8 cellular contexts compared by ENCODE assay signal in genomic region chr9:129414377-129415021, GRCh38.
A peak's percentile ranks its signal among the peaks of the same experiment; 100 is the strongest.
DNase-seq lines count a peak whose midpoint lies in the region; ATAC-seq and TF ChIP-seq lines count a peak whose summit lies in the region.

No MANE protein-coding gene starts in this region.

- peak overlapping the region in 1 of 3 donors; percentile 55 for H3K4me3 ChIP-seq in liver (ENCODE audit: low read depth in 1 of 3, low read length in 3 of 3)

- H3K27ac ChIP-seq in liver (ENCODE audit: low read depth in 1 of 2, low read length in 2 of 2) = peak overlapping the region; percentile 92 to 98

- H3K36me3 ChIP-seq in liver (ENCODE audit: control insufficient read depth in 4 of 4, insufficient read depth in 3 of 4, low read depth in 1 of 4, low read length in 3 of 4) = no peaks in the 10 kb centered on the region

- H3K4me3 Mint-ChIP-seq in central memory CD8-positive, alpha-beta T cell = peak overlapping the region; percentile 74
- H3K4me3 Mint-ChIP-seq in stimulated activated naive B cell treated with anti-CD40 and anti-IgM and Interleukin-4, amounts not matched to agents 10 μg/mL and 1 μg/mL and 100 μg/mL, for 72 hours = peak overlapping the region; percentile 89 to 92

- H3K9ac ChIP-seq in liver (ENCODE audit: low read depth in 1 of 2, low read length in 2 of 2) = peak overlapping the region; percentile 89 to 91

- peaks cover 44% of the 10 kb centered on the region for H3K36me3 Mint-ChIP-seq in central memory CD8-positive, alpha-beta T cell (ENCODE audit: insufficient read depth)
- peaks cover 3 to 10% of the 10 kb centered on the region in 2 donors for H3K36me3 Mint-ChIP-seq in stimulated activated naive B cell treated with anti-CD40 and anti-IgM and Interleukin-4, amounts not matched to agents 10 μg/mL and 1 μg/mL and 100 μg/mL, for 72 hours

- TF ChIP-seq CTCF in liver (IDR thresholded peaks at IDR 0.05; ENCODE audit: low read depth, low read length, missing input control) = no peak

- H3K9me3 Mint-ChIP-seq in central memory CD8-positive, alpha-beta T cell = peaks cover 10% of the 10 kb centered on the region
- peaks cover 8 to 11% of the 10 kb centered on the region in 2 donors for H3K9me3 Mint-ChIP-seq in stimulated activated naive B cell treated with anti-CD40 and anti-IgM and Interleukin-4, amounts not matched to agents 10 μg/mL and 1 μg/mL and 100 μg/mL, for 72 hours

- peaks cover 0 to 14% (median 8%) of the 10 kb centered on the region in 4 donors for H3K4me1 ChIP-seq in liver (ENCODE audit: control insufficient read depth in 4 of 4, insufficient read depth in 4 of 4, low read length in 3 of 4)

- H3K27me3 Mint-ChIP-seq in central memory CD8-positive, alpha-beta T cell = no peaks in the 10 kb centered on the region
- no peaks in the 10 kb centered on the region for H3K27me3 Mint-ChIP-seq in stimulated activated naive B cell treated with anti-CD40 and anti-IgM and Interleukin-4, amounts not matched to agents 10 μg/mL and 1 μg/mL and 100 μg/mL, for 72 hours

- H3K9me3 ChIP-seq in liver (ENCODE audit: control insufficient read depth in 4 of 4, low read length in 3 of 4) = no peaks in the 10 kb centered on the region

- peaks cover 24% of the 10 kb centered on the region for H3K4me1 Mint-ChIP-seq in central memory CD8-positive, alpha-beta T cell
- peaks cover 18 to 35% of the 10 kb centered on the region in 2 donors for H3K4me1 Mint-ChIP-seq in stimulated activated naive B cell treated with anti-CD40 and anti-IgM and Interleukin-4, amounts not matched to agents 10 μg/mL and 1 μg/mL and 100 μg/mL, for 72 hours

- 26% methylated on average over 32 of the region's 32 CpGs for WGBS in liver

- DNase-seq in HCEC 1CT = peak; percentile 24
- DNase-seq in central memory CD8-positive, alpha-beta T cell (ENCODE audit: low spot score in 2 of 2) = no peak
- peak; percentile 21 for DNase-seq in stimulated activated naive B cell treated with anti-CD40 and anti-IgM and Interleukin-4, amounts not matched to agents 10 μg/mL and 1 μg/mL and 100 μg/mL, for 72 hours

- peak; percentile 4; the same call in 2 of the 3 replicates for ATAC-seq in SK-N-SH treated with all-trans-retinoic acid at 6 μM for 48 hours
- no peak for ATAC-seq in central memory CD8-positive, alpha-beta T cell (replicated peaks; ENCODE audit: extremely low read depth, poor library complexity, severe bottlenecking)
- ATAC-seq in stimulated activated naive B cell treated with anti-CD40 and anti-IgM and Interleukin-4, amounts not matched to agents 10 μg/mL and 1 μg/mL and 100 μg/mL, for 72 hours (replicated peaks) = peak; percentile 17 to 20
- no peak for ATAC-seq in GM18519 (IDR thresholded peaks at IDR 0.05; ENCODE audit: low FRiP score, unreplicated experiment)
- no peak for ATAC-seq in GM21576 (IDR thresholded peaks at IDR 0.05; ENCODE audit: unreplicated experiment)
- no peak for ATAC-seq in HG02642 (IDR thresholded peaks at IDR 0.05; ENCODE audit: poor library complexity, unreplicated experiment)

- peak overlapping the region; percentile 89 for H3K27ac Mint-ChIP-seq in central memory CD8-positive, alpha-beta T cell (ENCODE audit: low read depth)
- peak overlapping the region; percentile 98 for H3K27ac Mint-ChIP-seq in stimulated activated naive B cell treated with anti-CD40 and anti-IgM and Interleukin-4, amounts not matched to agents 10 μg/mL and 1 μg/mL and 100 μg/mL, for 72 hours

- no peaks in the 10 kb centered on the region for H3K27me3 ChIP-seq in liver (ENCODE audit: control insufficient read depth in 4 of 4, insufficient read depth in 4 of 4, low read length in 3 of 4)

- peak; percentile 18 to 41 for TF ChIP-seq RAD21 in liver (IDR thresholded peaks at IDR 0.05)

TF ChIP-seq in SK-N-SH treated with all-trans-retinoic acid at 6 μM for 48 hours, 23 proteins besides CTCF, POLR2A, EP300 and RAD21:
- TF ChIP-seq ZFP3 (CRISPR knock-in tag; IDR thresholded peaks at IDR 0.05) (0 out of 2 replicates have a peak, but pooled peaks have one; percentile 1), PPARA (CRISPR knock-in tag; IDR thresholded peaks at IDR 0.05; ENCODE audit: borderline replicate concordance) (no peak)

TF ChIP-seq in liver, 16 proteins besides CTCF, POLR2A, EP300 and RAD21:
- TF ChIP-seq ZBTB33 (IDR thresholded peaks at IDR 0.05) (no peak), YY1 (IDR thresholded peaks at IDR 0.05) (peak; percentile 41), SP1 (IDR thresholded peaks at IDR 0.05) (peak; percentile 80), TAF1 (conservative IDR thresholded peaks at IDR 0.05) (no peak), HNF4A (conservative IDR thresholded peaks at IDR 0.05) (peak; percentile 53 to 74), HNF4G (IDR thresholded peaks at IDR 0.05) (no peak), GABPA (IDR thresholded peaks at IDR 0.05 in 1 of 2, conservative IDR thresholded peaks at IDR 0.05 in 1 of 2) (no peak), MAX (IDR thresholded peaks at IDR 0.05) (no peak), JUND (IDR thresholded peaks at IDR 0.05) (no peak), FOXA2 (IDR thresholded peaks at IDR 0.05) (no peak), NR2F2 (IDR thresholded peaks at IDR 0.05) (peak; percentile 74), EGR1 (IDR thresholded peaks at IDR 0.05; ENCODE audit: low read depth in 2 of 2) (no peak), FOXA1 (IDR thresholded peaks at IDR 0.05) (no peak), RXRA (IDR thresholded peaks at IDR 0.05) (peak; percentile 28 to 29), REST (IDR thresholded peaks at IDR 0.05) (no peak), ATF3 (IDR thresholded peaks at IDR 0.05) (no peak)

Comparison
In these comparisons a context has a peak if more than half of its experiments do, and no peak if none do; other contexts are left out.
1. DNase-seq: peak in HCEC 1CT (single experiment) and stimulated activated naive B cell treated with anti-CD40 and anti-IgM and Interleukin-4, amounts not matched to agents 10 μg/mL and 1 μg/mL and 100 μg/mL, for 72 hours (single experiment); none in central memory CD8-positive, alpha-beta T cell (0 of 2).
2. ATAC-seq: peak in SK-N-SH treated with all-trans-retinoic acid at 6 μM for 48 hours (single experiment) and stimulated activated naive B cell treated with anti-CD40 and anti-IgM and Interleukin-4, amounts not matched to agents 10 μg/mL and 1 μg/mL and 100 μg/mL, for 72 hours (2 of 2); none in central memory CD8-positive, alpha-beta T cell (single experiment), GM18519 (single experiment), GM21576 (single experiment) and HG02642 (single experiment).